8 cellular contexts compared by ENCODE assay signal in the genomic region with DNA sequence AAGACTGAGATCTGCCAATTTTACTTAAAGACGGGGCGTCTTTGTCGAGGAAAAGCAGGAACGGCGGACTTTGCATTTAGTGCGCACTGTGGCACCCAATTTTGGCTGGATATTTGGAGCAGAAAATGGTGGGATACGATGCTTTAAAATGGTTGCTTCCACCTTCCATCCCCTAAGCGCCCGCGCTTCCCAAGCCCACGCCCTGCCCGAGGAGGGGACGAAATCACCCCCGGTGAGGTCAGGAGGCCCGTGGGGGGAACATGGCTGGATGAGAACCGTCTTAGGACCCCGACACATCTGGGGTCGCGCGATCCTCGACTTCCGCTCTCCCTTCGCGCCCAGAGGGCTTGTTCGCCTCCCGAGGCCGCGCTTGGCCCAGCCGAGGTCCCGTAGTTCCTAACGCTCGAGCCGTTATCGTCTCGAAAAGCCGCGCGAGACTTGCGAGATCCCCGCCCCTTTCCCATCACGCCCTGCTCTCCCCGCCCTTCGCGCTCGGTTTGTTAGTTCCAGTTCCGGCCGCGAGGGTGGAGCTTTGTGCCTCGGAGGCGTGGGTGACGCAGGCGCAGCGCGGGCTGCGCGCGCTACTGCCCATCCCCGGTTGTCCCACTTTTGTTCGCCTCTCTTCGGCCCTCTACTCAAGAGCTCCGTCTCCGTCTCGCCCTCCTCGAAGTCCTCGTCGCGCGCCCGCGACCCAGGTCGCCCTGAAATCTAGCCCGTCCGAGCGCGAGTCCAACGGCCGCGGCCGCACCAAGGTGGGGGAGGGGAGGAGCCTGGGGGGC. TPM values are rescaled to one million over a fixed set of nuclear protein-coding genes. Genes with fewer than 3 reads are reported as not detected.
DNase-seq lines count a peak whose midpoint lies in the region; ATAC-seq and TF ChIP-seq lines count a peak whose summit lies in the region.

Gene SRRT, plus strand, starts transcription at position 527 of the 779 bp plus-strand sequence. CDS start 488 bp downstream, outside the sequence.

- peak; percentile 14 for TF ChIP-seq CTCF in GM12873 (IDR thresholded peaks at IDR 0.05; ENCODE audit: insufficient read depth, low read depth, low read length, missing control alignments)
- no peak for TF ChIP-seq CTCF in cardiac muscle cell (IDR thresholded peaks at IDR 0.05; ENCODE audit: low read depth, low read length)
- peak; percentile 55 to 93 (median 57) for TF ChIP-seq CTCF in transverse colon (IDR thresholded peaks at IDR 0.05)

- H3K4me2 ChIP-seq in trophoblast cell (ENCODE audit: low read length) = peak within 1 kb of the TSS; percentile 98

- peak within 1 kb of the TSS; percentile 99 for H3K14ac ChIP-seq in trophoblast cell (ENCODE audit: low read length)

- H2AK5ac ChIP-seq in trophoblast cell (ENCODE audit: low read length) = peak within 1 kb of the TSS; percentile 89

- H3K18ac ChIP-seq in trophoblast cell (ENCODE audit: low read length) = peak within 1 kb of the TSS; percentile 96

- no peak within 1 kb of the TSS for H3K23ac ChIP-seq in trophoblast cell (ENCODE audit: low read length)

- ATAC-seq in HG02763 (IDR thresholded peaks at IDR 0.05; ENCODE audit: unreplicated experiment) = peak; percentile 85

- H3K9ac ChIP-seq in adipocyte (ENCODE audit: low read length) = peak within 1 kb of the TSS; percentile 98
- H3K9ac ChIP-seq in trophoblast cell (ENCODE audit: low read length) = peak within 1 kb of the TSS; percentile 100

- H3K79me2 ChIP-seq in trophoblast cell (ENCODE audit: control insufficient read depth, insufficient read depth, low read length, poor library complexity) = peaks cover 28% of the 10 kb centered on the region

- H4K91ac ChIP-seq in trophoblast cell (ENCODE audit: low read depth, low read length) = peak within 1 kb of the TSS; percentile 97

- peak within 1 kb of the TSS; percentile 100 for H4K8ac ChIP-seq in trophoblast cell (ENCODE audit: low read depth, low read length)

- H3K9me3 ChIP-seq in adipocyte (ENCODE audit: control insufficient read depth, low read length) (no peaks in the 10 kb centered on the region), cardiac muscle cell (ENCODE audit: low read depth) (no peaks in the 10 kb centered on the region), trophoblast cell (ENCODE audit: insufficient read depth, low read depth, low read length) (no peaks in the 10 kb centered on the region), transverse colon (no peaks in the 10 kb centered on the region)

- no peaks in the 10 kb centered on the region for H3K27me3 ChIP-seq in adipocyte (replicated peaks; ENCODE audit: control insufficient read depth, insufficient read depth, low read length)
- no peaks in the 10 kb centered on the region for H3K27me3 ChIP-seq in cardiac muscle cell
- H3K27me3 ChIP-seq in trophoblast cell (ENCODE audit: insufficient read depth, low read length) = no peaks in the 10 kb centered on the region
- H3K27me3 ChIP-seq in transverse colon = no peaks in the 10 kb centered on the region

- H3K36me3 ChIP-seq in adipocyte (ENCODE audit: control insufficient read depth, insufficient read depth, low read length, severe bottlenecking) = peaks cover 53% of the 10 kb centered on the region
- H3K36me3 ChIP-seq in cardiac muscle cell = peaks cover 22% of the 10 kb centered on the region
- peaks cover 52 to 57% of the 10 kb centered on the region in 2 experiments for H3K36me3 ChIP-seq in trophoblast cell (ENCODE audit: control insufficient read depth in 1 of 2, insufficient read depth in 2 of 2, low read length in 2 of 2)
- H3K36me3 ChIP-seq in transverse colon = peaks cover 0 to 4% (median 0%) of the 10 kb centered on the region in 4 donors

- H2BK5ac ChIP-seq in trophoblast cell (ENCODE audit: low read depth, low read length, poor library complexity) = peak within 1 kb of the TSS; percentile 90

- H2AFZ ChIP-seq in trophoblast cell (ENCODE audit: insufficient read depth, low read length, poor library complexity) = peak within 1 kb of the TSS; percentile 89

- H3K4me3 ChIP-seq in adipocyte (ENCODE audit: low read length) (peak within 1 kb of the TSS; percentile 98), cardiac muscle cell (peak within 1 kb of the TSS; percentile 66), trophoblast cell (ENCODE audit: low read depth, low read length) (peak within 1 kb of the TSS; percentile 88), transverse colon (peak within 1 kb of the TSS; percentile 79 to 91 (median 87))

- DNase-seq in NCI-H1436 (lab: John Stamatoyannopoulos, UW) (peak; percentile 99), T follicular helper cell (ENCODE audit: low read depth) (peak; percentile 98), adipocyte (ENCODE audit: low read depth) (peak; percentile 100), cardiac muscle cell (ENCODE audit: low read depth in 1 of 2, low spot score in 1 of 2) (peak; percentile 99 to 100), trophoblast cell (peak; percentile 98 to 100), transverse colon (peak; percentile 99)

- WGBS in trophoblast cell (ENCODE audit: extremely low coverage, insufficient coverage, insufficient read length) = no CpG with 5 or more reads among the region's 79 CpGs
- WGBS in transverse colon (ENCODE audit: low coverage in 1 of 2), 2 donors = 0 to 7% methylated on average over 5 to 69 of the region's 79 CpGs

- peaks cover 26% of the 10 kb centered on the region for H3K4me1 ChIP-seq in adipocyte (ENCODE audit: control insufficient read depth, insufficient read depth, low read length)
- peaks cover 5% of the 10 kb centered on the region for H3K4me1 ChIP-seq in cardiac muscle cell (ENCODE audit: low read depth)
- H3K4me1 ChIP-seq in trophoblast cell (ENCODE audit: control insufficient read depth in 1 of 2, insufficient read depth in 2 of 2, low read length in 2 of 2) = peaks cover 5 to 10% of the 10 kb centered on the region in 2 experiments
- peaks cover 11 to 48% (median 24%) of the 10 kb centered on the region in 4 donors for H3K4me1 ChIP-seq in transverse colon

- peak; percentile 98 for TF ChIP-seq POLR2A in transverse colon (IDR thresholded peaks at IDR 0.05)

- peak within 1 kb of the TSS; percentile 96 for H2BK120ac ChIP-seq in trophoblast cell (ENCODE audit: insufficient read depth, low read length, poor library complexity)

- peaks cover 12% of the 10 kb centered on the region for H3K79me1 ChIP-seq in trophoblast cell (ENCODE audit: low read length)

- H3K27ac ChIP-seq in cardiac muscle cell (peak within 1 kb of the TSS; percentile 91), trophoblast cell (ENCODE audit: low read depth, low read length) (peak within 1 kb of the TSS; percentile 90), transverse colon (peak within 1 kb of the TSS; percentile 93 to 96 (median 95))

- TF ChIP-seq EP300 in transverse colon (IDR thresholded peaks at IDR 0.05; ENCODE audit: low read depth) = no peak

- H2BK12ac ChIP-seq in trophoblast cell (ENCODE audit: low read length) = peak within 1 kb of the TSS; percentile 12

- H3K4ac ChIP-seq in trophoblast cell (ENCODE audit: low read depth, low read length) = peak within 1 kb of the TSS; percentile 99

- in situ Hi-C loops in transverse colon (cut with MboI; ENCODE audit: low pct_ligation_motif_present in 1 of 4, low pct_unique_long_range_greater_than_20kb in 1 of 4, low sequenced_read_pairs in 3 of 4) = loop anchor here in 1 of 4 donors (25.0 kb wide), 1 partner anchor 162 kb away; the partner anchor contains the start of genes EPO and POP7

- H4K12ac ChIP-seq in trophoblast cell (ENCODE audit: low read depth, low read length) = peak within 1 kb of the TSS; percentile 99

- intact Hi-C loops in transverse colon (cut with DNase I; ENCODE audit: low total_unique reads) = no loop called here

RNA-seq across cellular contexts. Expression of gene SRRT, which starts in this region (rescaled TPM):
- total RNA-seq in cardiac muscle cell = 78.6 and 83.1 TPM in 2 replicates
- 111 and 148 TPM in 2 replicates for polyA plus RNA-seq in cardiac muscle cell
- 115 and 117 TPM in 2 replicates for polyA plus RNA-seq in trophoblast cell (2013)
- total RNA-seq in transverse colon = 100 to 1,000 TPM in 2 of 4 donors, 10 to 100 TPM in 2; 64.6 to 217 (median 103) TPM

Comparison
In these comparisons a context has a peak if more than half of its experiments do, and no peak if none do; other contexts are left out.
1. Peak in every context shown above with its lines: DNase-seq, ATAC-seq, H3K4me3 ChIP-seq and H3K27ac ChIP-seq.